27 cellular contexts compared by ENCODE assay signal in genomic region chr20:57075181-57075580, GRCh38.
"Had no signal": no experiment of that assay in that cellular context is flagged by ENCODE, and none has a peak within 500 bp of the region (broad histone marks: within the 10 kb centered on the region; RNA-seq: fewer than 3 reads in every experiment).

No MANE protein-coding gene starts in this region.

- H3K4me1 Mint-ChIP-seq: activated CD4-positive, alpha-beta memory T cell treated with anti-CD3 and anti-CD28 coated beads, Interleukin-2, amount 10 ng/mL, durations not matched to agents 7 days and 5 days; activated CD4-positive, alpha-beta T cell treated with anti-CD3 and anti-CD28 coated beads, Interleukin-2, amount 10 ng/mL, durations not matched to agents 24 days and 14 days; activated naive CD4-positive, alpha-beta T cell treated with anti-CD3 and anti-CD28 coated beads, Interleukin-2, amount 10 ng/mL, durations not matched to agents 7 days and 5 days; activated naive CD8-positive, alpha-beta T cell treated with anti-CD3 and anti-CD28 coated beads, Interleukin-2, amount 10 ng/mL, durations not matched to agents 7 days and 5 days; central memory CD8-positive, alpha-beta T cell had no signal

- H3K27ac ChIP-seq: coronary artery, dorsolateral prefrontal cortex, gastrocnemius medialis, heart left ventricle had no signal

- H3K27ac Mint-ChIP-seq: activated CD4-positive, alpha-beta memory T cell treated with anti-CD3 and anti-CD28 coated beads, Interleukin-2, amount 10 ng/mL, durations not matched to agents 7 days and 5 days; activated CD4-positive, alpha-beta T cell treated with anti-CD3 and anti-CD28 coated beads, Interleukin-2, amount 10 ng/mL, durations not matched to agents 24 days and 14 days; activated naive CD4-positive, alpha-beta T cell treated with anti-CD3 and anti-CD28 coated beads, Interleukin-2, amount 10 ng/mL, durations not matched to agents 7 days and 5 days; activated naive CD4-positive, alpha-beta T cell treated with anti-CD3 and anti-CD28 coated beads, Interleukin-2, amount 50 U/mL, for 72 hours; activated naive CD8-positive, alpha-beta T cell treated with anti-CD3 and anti-CD28 coated beads, Interleukin-2, amount 10 ng/mL, durations not matched to agents 7 days and 5 days; activated T-cell treated with anti-CD3 and anti-CD28 coated beads, Interleukin-2, amount 50 U/mL, for 24 hours; activated T-cell treated with anti-CD3 and anti-CD28 coated beads, Interleukin-2, amount 50 U/mL, for 72 hours; dendritic cell treated with granulocyte-macrophage colony-stimulating factor and Interleukin-4, amounts not matched to agents 40 ng/mL and 50 ng/mL, for 4 days; effector memory CD8-positive, alpha-beta T cell; WTC11 had no signal

- ATAC-seq: activated naive CD4-positive, alpha-beta T cell treated with anti-CD3 and anti-CD28 coated beads, Interleukin-2, amount 50 U/mL, for 72 hours; activated T-cell treated with anti-CD3 and anti-CD28 coated beads, Interleukin-2, amount 50 U/mL, for 72 hours; effector memory CD8-positive, alpha-beta T cell; esophagus mucosa; gastrocnemius medialis; heart left ventricle; WTC11 had no signal

- H3K36me3 Mint-ChIP-seq: activated naive CD4-positive, alpha-beta T cell treated with anti-CD3 and anti-CD28 coated beads, Interleukin-2, amount 10 ng/mL, durations not matched to agents 7 days and 5 days had no signal

- H3K4me3 ChIP-seq: coronary artery, dorsolateral prefrontal cortex, gastrocnemius medialis, heart left ventricle had no signal

- H3K36me3 ChIP-seq: brain microvascular endothelial cell, gastrocnemius medialis, heart left ventricle had no signal

- H3K4me3 Mint-ChIP-seq: activated CD4-positive, alpha-beta memory T cell treated with anti-CD3 and anti-CD28 coated beads, Interleukin-2, amount 10 ng/mL, durations not matched to agents 7 days and 5 days; activated CD4-positive, alpha-beta T cell treated with anti-CD3 and anti-CD28 coated beads, Interleukin-2, amount 10 ng/mL, durations not matched to agents 24 days and 14 days; activated naive CD4-positive, alpha-beta T cell treated with anti-CD3 and anti-CD28 coated beads, Interleukin-2, amount 10 ng/mL, durations not matched to agents 7 days and 5 days; activated naive CD8-positive, alpha-beta T cell treated with anti-CD3 and anti-CD28 coated beads, Interleukin-2, amount 10 ng/mL, durations not matched to agents 7 days and 5 days; activated T-cell treated with anti-CD3 and anti-CD28 coated beads, Interleukin-2, amount 50 U/mL, for 24 hours; activated T-cell treated with anti-CD3 and anti-CD28 coated beads, Interleukin-2, amount 50 U/mL, for 72 hours; central memory CD8-positive, alpha-beta T cell; dendritic cell treated with granulocyte-macrophage colony-stimulating factor and Interleukin-4, amounts not matched to agents 40 ng/mL and 50 ng/mL, for 4 days; effector memory CD8-positive, alpha-beta T cell; WTC11 had no signal

- H3K4me1 ChIP-seq: gastrocnemius medialis, heart left ventricle had no signal

- DNase-seq: activated CD4-positive, alpha-beta memory T cell treated with anti-CD3 and anti-CD28 coated beads, Interleukin-2, amount 10 ng/mL, durations not matched to agents 7 days and 5 days; activated CD4-positive, alpha-beta T cell treated with anti-CD3 and anti-CD28 coated beads for 1 hour; activated CD4-positive, alpha-beta T cell treated with anti-CD3 and anti-CD28 coated beads, Interleukin-2, amount 10 ng/mL, durations not matched to agents 24 days and 14 days; activated CD8-positive, alpha-beta memory T cell treated with anti-CD3 and anti-CD28 coated beads, Interleukin-2, amount 50 U/mL, for 48 hours; activated gamma-delta T cell; activated naive CD4-positive, alpha-beta T cell; activated naive CD4-positive, alpha-beta T cell treated with anti-CD3 and anti-CD28 coated beads, Interleukin-2, amount 10 ng/mL, durations not matched to agents 7 days and 5 days; activated naive CD8-positive, alpha-beta T cell treated with anti-CD3 and anti-CD28 coated beads, Interleukin-2, amount 10 ng/mL, durations not matched to agents 7 days and 5 days; activated T-cell treated with anti-CD3 and anti-CD28 coated beads for 4 hours; activated T-cell treated with anti-CD3 and anti-CD28 coated beads, Interleukin-2, amount 50 U/mL, for 24 hours; activated T-cell treated with anti-CD3 and anti-CD28 coated beads, Interleukin-2, amount 50 U/mL, for 72 hours; anterior cingulate cortex; brain microvascular endothelial cell; dorsolateral prefrontal cortex; effector CD4-positive, alpha-beta T cell; effector memory CD8-positive, alpha-beta T cell; foreskin fibroblast; gastrocnemius medialis; glutamatergic neuron; heart left ventricle; T-helper 2 cell had no signal
